11 cellular contexts compared by ENCODE assay signal in the genomic region with DNA sequence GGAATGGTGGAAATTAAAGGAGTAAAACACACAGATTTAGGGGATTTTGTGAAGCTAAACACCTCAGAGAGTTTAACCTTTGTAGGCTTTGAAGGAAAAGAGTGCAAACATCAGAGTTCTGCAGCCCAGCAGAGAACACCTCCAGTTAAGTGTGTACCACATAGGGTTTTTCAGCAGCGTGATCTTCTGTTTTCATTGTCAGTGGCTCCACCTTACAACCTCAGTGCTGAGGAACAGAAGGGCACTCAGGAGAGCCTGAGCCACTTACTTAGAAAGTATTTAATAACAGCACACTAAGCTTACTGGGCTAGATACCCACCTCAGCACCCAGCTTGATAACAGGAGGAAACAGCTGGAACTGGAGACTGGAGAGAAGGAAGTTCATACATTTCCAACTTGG. TPM values are rescaled to one million over a fixed set of nuclear protein-coding genes. Genes with fewer than 3 reads are reported as not detected.
DNase-seq lines count a peak whose midpoint lies in the region; ATAC-seq and TF ChIP-seq lines count a peak whose summit lies in the region.
"Had no signal": no experiment of that assay in that cellular context is flagged by ENCODE, and none has a peak within 500 bp of the region (broad histone marks: within the 10 kb centered on the region; RNA-seq: fewer than 3 reads in every experiment).

No MANE protein-coding gene starts in this region.

- no peaks in the 10 kb centered on the region for H3K9me3 Mint-ChIP-seq in activated naive CD4-positive, alpha-beta T cell treated with anti-CD3 and anti-CD28 coated beads for 36 hours

- H3K4me1 ChIP-seq in thymus (ENCODE audit: control insufficient read depth, insufficient read depth, low read length) (peaks cover 13% of the 10 kb centered on the region), aorta (ENCODE audit: control insufficient read depth in 1 of 2, insufficient read depth in 2 of 2, low read length in 2 of 2) (no peaks in the 10 kb centered on the region)

- no peaks in the 10 kb centered on the region for H3K9me3 ChIP-seq in T-helper 17 cell (ENCODE audit: control insufficient read depth, low read length, poor library complexity, severe bottlenecking)
- peaks cover 5% of the 10 kb centered on the region for H3K9me3 ChIP-seq in thymus (ENCODE audit: control insufficient read depth)
- no peaks in the 10 kb centered on the region for H3K9me3 ChIP-seq in aorta (ENCODE audit: control insufficient read depth, low read length)

- intact Hi-C loops in activated naive CD4-positive, alpha-beta T cell treated with anti-CD3 and anti-CD28 coated beads for 36 hours (cut with micrococcal nuclease) = loop anchor here (5.0 to 10.0 kb wide), 4 partner anchors 436 to 1131 kb away; a partner anchor contains a TSS
- intact Hi-C loops in aorta (cut with DNase I) = loop anchor here (5.0 to 10.0 kb wide), 2 partner anchors 237 to 239 kb away; a partner anchor contains a TSS

- DNase-seq in activated naive CD4-positive, alpha-beta T cell treated with anti-CD3 and anti-CD28 coated beads for 36 hours = no peak
- DNase-seq in activated naive CD4-positive, alpha-beta T cell treated with anti-CD3 and anti-CD28 coated beads, Interleukin-2, amount 50 U/mL, for 16 hours = no peak
- DNase-seq in T-helper 17 cell (no peak), fibroblast of mammary gland (ENCODE audit: low read depth) (no peak), HUDEP-2 (lab: John Stamatoyannopoulos, UW; ENCODE audit: unreplicated experiment in 76 of 76) (no peak), aorta (no peak), HuH-7 (ENCODE audit: low spot score) (no peak)
- DNase-seq: hippocampal formation, NCI-H69, nucleus accumbens had no signal

- peak overlapping the region; percentile 97 for H3K27ac Mint-ChIP-seq in activated naive CD4-positive, alpha-beta T cell treated with anti-CD3 and anti-CD28 coated beads for 36 hours
- peak overlapping the region; percentile 99 for H3K27ac Mint-ChIP-seq in T-helper 17 cell

- H3K4me3 Mint-ChIP-seq in activated naive CD4-positive, alpha-beta T cell treated with anti-CD3 and anti-CD28 coated beads for 36 hours = peak overlapping the region; percentile 87
- H3K4me3 Mint-ChIP-seq in T-helper 17 cell = peak overlapping the region; percentile 96

- no peak for TF ChIP-seq CTCF in fibroblast of mammary gland (conservative IDR thresholded peaks at IDR 0.05; ENCODE audit: control insufficient read depth, insufficient read depth, low read depth, low read length)

- H3K27ac ChIP-seq in thymus (ENCODE audit: low read depth) (peak overlapping the region; percentile 36), aorta (ENCODE audit: low read depth in 1 of 2, low read length in 2 of 2) (no peak overlapping the region)

- CTCF ChIA-PET in activated naive CD4-positive, alpha-beta T cell treated with anti-CD3 and anti-CD28 coated beads for 36 hours (lab: Charles Lee) = interaction anchor here (1.0 to 2.3 kb wide), 5 partner anchors 16 to 102 kb away, joined by 3 to 7 read pairs (median 5); no protein-coding TSS in a partner anchor

- 86% methylated on average over 1 of the region's 1 CpG for WGBS in thymus
- 84 to 88% methylated on average over 1 of the region's 1 CpG for WGBS in aorta, 2 donors

- H3K36me3 Mint-ChIP-seq in activated naive CD4-positive, alpha-beta T cell treated with anti-CD3 and anti-CD28 coated beads for 36 hours (ENCODE audit: low read depth) = peaks cover 21% of the 10 kb centered on the region
- peaks cover 4% of the 10 kb centered on the region for H3K36me3 Mint-ChIP-seq in T-helper 17 cell (ENCODE audit: low read depth)

- H3K27me3 ChIP-seq in thymus (ENCODE audit: control insufficient read depth, insufficient read depth) (no peaks in the 10 kb centered on the region), aorta (ENCODE audit: control insufficient read depth in 1 of 2, insufficient read depth in 2 of 2, low read length in 1 of 2) (no peaks in the 10 kb centered on the region)

- H3K4me3 ChIP-seq in fibroblast of mammary gland (ENCODE audit: control insufficient read depth, low read depth, low read length) = peak overlapping the region; percentile 7
- H3K4me3 ChIP-seq in thymus (ENCODE audit: low read length) = no peak overlapping the region
- no peak overlapping the region for H3K4me3 ChIP-seq in aorta (ENCODE audit: low read length in 2 of 2)

- ATAC-seq in T-helper 17 cell (no peak), aorta (ENCODE audit: low FRiP score) (no peak)

- peaks cover 43% of the 10 kb centered on the region for H3K4me1 Mint-ChIP-seq in activated naive CD4-positive, alpha-beta T cell treated with anti-CD3 and anti-CD28 coated beads for 36 hours (ENCODE audit: low read depth)
- H3K4me1 Mint-ChIP-seq in T-helper 17 cell = peaks cover 45% of the 10 kb centered on the region

- H3K27me3 Mint-ChIP-seq in activated naive CD4-positive, alpha-beta T cell treated with anti-CD3 and anti-CD28 coated beads for 36 hours (ENCODE audit: low read depth) = no peaks in the 10 kb centered on the region
- no peaks in the 10 kb centered on the region for H3K27me3 Mint-ChIP-seq in T-helper 17 cell

- H3K36me3 ChIP-seq in thymus (ENCODE audit: control insufficient read depth, insufficient read depth) (peaks cover 8% of the 10 kb centered on the region), aorta (ENCODE audit: control insufficient read depth in 1 of 2, insufficient read depth in 2 of 2, low read length in 1 of 2) (peaks cover 0 to 3% of the 10 kb centered on the region in 2 donors)

RNA-seq across cellular contexts. Expression of a gene that starts 2.0 kb away (rescaled TPM):
- total RNA-seq in activated naive CD4-positive, alpha-beta T cell treated with anti-CD3 and anti-CD28 coated beads for 36 hours = 10 to 100 TPM; 26.7 to 29.2 TPM
- total RNA-seq in T-helper 17 cell = 100 to 1,000 TPM; 102 to 125 TPM
- polyA plus RNA-seq in thymus = 27.2 TPM
- 10 to 100 TPM; 56.3 to 62.7 TPM for total RNA-seq in aorta
- 1 to 10 TPM; 6.5 to 8.7 TPM for polyA plus RNA-seq in aorta
